Comparison of ENCODE assay signal across 8 cellular contexts in genomic region chr13:99501135-99501951, GRCh38. TPM values are rescaled to one million over a fixed set of nuclear protein-coding genes. Genes with fewer than 3 reads are reported as not detected.
DNase-seq lines count a peak whose midpoint lies in the region; ATAC-seq and TF ChIP-seq lines count a peak whose summit lies in the region.

A gene with protein sequence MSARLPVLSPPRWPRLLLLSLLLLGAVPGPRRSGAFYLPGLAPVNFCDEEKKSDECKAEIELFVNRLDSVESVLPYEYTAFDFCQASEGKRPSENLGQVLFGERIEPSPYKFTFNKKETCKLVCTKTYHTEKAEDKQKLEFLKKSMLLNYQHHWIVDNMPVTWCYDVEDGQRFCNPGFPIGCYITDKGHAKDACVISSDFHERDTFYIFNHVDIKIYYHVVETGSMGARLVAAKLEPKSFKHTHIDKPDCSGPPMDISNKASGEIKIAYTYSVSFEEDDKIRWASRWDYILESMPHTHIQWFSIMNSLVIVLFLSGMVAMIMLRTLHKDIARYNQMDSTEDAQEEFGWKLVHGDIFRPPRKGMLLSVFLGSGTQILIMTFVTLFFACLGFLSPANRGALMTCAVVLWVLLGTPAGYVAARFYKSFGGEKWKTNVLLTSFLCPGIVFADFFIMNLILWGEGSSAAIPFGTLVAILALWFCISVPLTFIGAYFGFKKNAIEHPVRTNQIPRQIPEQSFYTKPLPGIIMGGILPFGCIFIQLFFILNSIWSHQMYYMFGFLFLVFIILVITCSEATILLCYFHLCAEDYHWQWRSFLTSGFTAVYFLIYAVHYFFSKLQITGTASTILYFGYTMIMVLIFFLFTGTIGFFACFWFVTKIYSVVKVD (plus strand): TSS chr13:99501472. CDS start chr13:99501607, 135 bp downstream.

- H3K4me3 ChIP-seq in OCI-LY3 (ENCODE audit: low read length), result peak within 1 kb of the TSS; percentile 93

- peaks cover 70% of the 10 kb centered on the region for H3K4me1 ChIP-seq in OCI-LY3 (ENCODE audit: low read length)

- H3K4me2 ChIP-seq in OCI-LY3 (ENCODE audit: low read length), result peak within 1 kb of the TSS; percentile 94

- H3K4me3 Mint-ChIP-seq in Calu3 (ENCODE audit: low read depth, unreplicated experiment) (peak within 1 kb of the TSS; percentile 80), endothelial cell (ENCODE audit: unreplicated experiment) (peak within 1 kb of the TSS; percentile 97)

- CTCF ChIA-PET in Calu3 (lab: Charles Lee), result no interaction called here

- peak within 1 kb of the TSS; percentile 75 for H3K27ac ChIP-seq in OCI-LY3 (ENCODE audit: low read length)

- H4K20me1 ChIP-seq in OCI-LY3 (ENCODE audit: insufficient read depth, low read length), result peaks cover 4% of the 10 kb centered on the region

- H3K9me3 ChIP-seq in OCI-LY3 (ENCODE audit: insufficient read depth, low read length), result no peaks in the 10 kb centered on the region

- H2AFZ ChIP-seq in OCI-LY3 (ENCODE audit: low read depth, low read length), result peak within 1 kb of the TSS; percentile 90

- peaks cover 44% of the 10 kb centered on the region for H3K36me3 Mint-ChIP-seq in Calu3 (ENCODE audit: insufficient read depth, unreplicated experiment)
- H3K36me3 Mint-ChIP-seq in endothelial cell (ENCODE audit: low read depth, unreplicated experiment), result peaks cover 3% of the 10 kb centered on the region

- no peak for TF ChIP-seq CTCF in Calu3 (IDR thresholded peaks at IDR 0.05; ENCODE audit: unreplicated experiment)
- TF ChIP-seq CTCF in OCI-LY3 (IDR thresholded peaks at IDR 0.05; ENCODE audit: low read depth, low read length), result no peak
- no peak for TF ChIP-seq CTCF in endothelial cell (IDR thresholded peaks at IDR 0.05; ENCODE audit: unreplicated experiment)

- H3K9ac ChIP-seq in OCI-LY3 (ENCODE audit: low read length), result peak within 1 kb of the TSS; percentile 93

- peaks cover 7% of the 10 kb centered on the region for H3K4me1 Mint-ChIP-seq in Calu3 (ENCODE audit: low read depth, unreplicated experiment)
- H3K4me1 Mint-ChIP-seq in endothelial cell (ENCODE audit: unreplicated experiment), result peaks cover 41% of the 10 kb centered on the region

- H3K27ac Mint-ChIP-seq in Calu3 (ENCODE audit: unreplicated experiment) (peak within 1 kb of the TSS; percentile 82), endothelial cell (ENCODE audit: unreplicated experiment) (peak within 1 kb of the TSS; percentile 89)

- no peaks in the 10 kb centered on the region for H3K36me3 ChIP-seq in OCI-LY3 (replicated peaks; ENCODE audit: low read depth, low read length)

- BruUV-seq in Calu3 (replicated peaks; lab: Mats Ljungman, UMichigan), result no TSS peak

- peak; percentile 89 for DNase-seq in Calu3
- peak; percentile 79 for DNase-seq in HuH-7 (ENCODE audit: low spot score)
- DNase-seq in activated CD8-positive, alpha-beta memory T cell treated with anti-CD3 and anti-CD28 coated beads, Interleukin-2, amount 50 U/mL, for 48 hours, result peak; percentile 99
- DNase-seq in endothelial cell (ENCODE audit: low spot score), result peak; percentile 99
- peak; percentile 97 for DNase-seq in midbrain (lab: John Stamatoyannopoulos, UW)
- peak; percentile 91 to 93 for DNase-seq in stimulated activated CD8-positive, alpha-beta memory T cell treated with anti-CD3 and anti-CD28 coated beads, Interleukin-2, amount 100 ng/mL, for 1 hour (ENCODE audit: low read depth in 2 of 2)

- H3K27me3 Mint-ChIP-seq in Calu3 (ENCODE audit: unreplicated experiment) (no peaks in the 10 kb centered on the region), endothelial cell (ENCODE audit: unreplicated experiment) (peaks cover 14% of the 10 kb centered on the region)

- H3K27me3 ChIP-seq in OCI-LY3 (ENCODE audit: low read depth, low read length), result no peaks in the 10 kb centered on the region

- intact Hi-C loops in Calu3 (cut with micrococcal nuclease; ENCODE audit: unreplicated experiment), result no loop called here

- H3K9me3 Mint-ChIP-seq in Calu3 (ENCODE audit: low read depth, unreplicated experiment) (no peaks in the 10 kb centered on the region), endothelial cell (ENCODE audit: unreplicated experiment) (no peaks in the 10 kb centered on the region)

- ATAC-seq in GM21447 (IDR thresholded peaks at IDR 0.05; ENCODE audit: unreplicated experiment), result peak; percentile 45

- H3K79me2 ChIP-seq in OCI-LY3 (ENCODE audit: low read length), result peaks cover 56% of the 10 kb centered on the region

RNA-seq across cellular contexts. Expression of the gene that starts here (rescaled TPM):
- total RNA-seq in Calu3 (2022) (52.2 and 53.7 TPM in 2 replicates), endothelial cell (ENCODE audit: unreplicated experiment) (128 TPM)

Comparison
In these comparisons a context has a peak if more than half of its experiments do, and no peak if none do; other contexts are left out.
1. Peak in every context shown above with its lines: DNase-seq, ATAC-seq, H3K4me3 ChIP-seq and H3K27ac ChIP-seq.